11 cellular contexts compared by ENCODE assay signal in the genomic region with DNA sequence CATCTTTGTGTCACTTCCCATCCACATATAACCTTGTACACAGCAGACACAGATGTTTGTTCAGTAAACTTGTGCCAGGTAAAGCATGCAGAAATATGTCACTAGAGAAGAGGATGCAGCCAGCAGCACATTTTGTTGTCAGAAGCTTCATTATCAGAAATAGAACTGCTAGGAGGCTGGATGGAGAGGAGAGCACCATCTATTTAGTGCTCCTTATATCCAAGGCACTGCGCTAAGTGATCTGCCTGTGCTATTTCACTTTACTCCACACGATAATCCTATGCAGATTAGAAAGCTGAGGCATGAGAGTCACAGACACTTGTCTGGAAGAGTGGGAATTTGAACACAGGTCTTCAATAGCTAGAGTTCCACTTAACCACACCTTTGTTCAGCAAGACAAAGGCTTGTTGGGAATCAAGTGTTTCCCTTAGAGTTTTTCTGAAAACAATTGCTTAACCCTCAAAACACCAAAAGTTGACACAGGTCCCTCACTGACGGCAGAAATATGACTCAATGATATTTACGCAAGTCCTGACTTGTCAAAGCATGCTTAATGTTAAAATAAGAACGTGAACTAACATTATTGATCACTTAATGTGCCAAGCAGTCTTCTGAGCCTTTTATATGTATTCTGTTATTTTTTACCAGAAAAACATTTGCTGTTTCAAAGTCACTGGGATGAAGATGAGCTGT. TPM values are rescaled to one million over a fixed set of nuclear protein-coding genes. Genes with fewer than 3 reads are reported as not detected.
DNase-seq lines count a peak whose midpoint lies in the region; ATAC-seq and TF ChIP-seq lines count a peak whose summit lies in the region.
"Had no signal": no experiment of that assay in that cellular context is flagged by ENCODE, and none has a peak within 500 bp of the region (broad histone marks: within the 10 kb centered on the region; RNA-seq: fewer than 3 reads in every experiment).

No MANE protein-coding gene starts in this region.

- H3K27me3 ChIP-seq in CD8-positive, alpha-beta T cell (ENCODE audit: insufficient read depth, low read length): no peaks in the 10 kb centered on the region
- H3K27me3 ChIP-seq in Karpas-422 (ENCODE audit: low read length) (no peaks in the 10 kb centered on the region), mesenchymal stem cell (ENCODE audit: control insufficient read depth in 1 of 2, insufficient read depth in 1 of 2, low read length in 2 of 2) (peaks cover 22 to 26% of the 10 kb centered on the region in 2 experiments), osteoblast (ENCODE audit: insufficient read depth, low read length) (peaks cover 32% of the 10 kb centered on the region)

- H3K14ac ChIP-seq in mesenchymal stem cell (ENCODE audit: low read length in 2 of 2): no peak overlapping the region

- WGBS in mesenchymal stem cell: 78% methylated on average over 4 of the region's 5 CpGs

- peaks cover 18% of the 10 kb centered on the region for H3K4me1 ChIP-seq in CD8-positive, alpha-beta T cell (ENCODE audit: insufficient read depth, low read length)
- H3K4me1 ChIP-seq in Karpas-422 (ENCODE audit: low read length) (peaks cover 28% of the 10 kb centered on the region), mesenchymal stem cell (ENCODE audit: control insufficient read depth, insufficient read depth, low read depth, low read length) (peaks cover 8% of the 10 kb centered on the region), osteoblast (ENCODE audit: insufficient read depth, low read length) (peaks cover 11% of the 10 kb centered on the region)

- no peak overlapping the region for H2AK5ac ChIP-seq in mesenchymal stem cell (ENCODE audit: low read length, severe bottlenecking)

- no peak overlapping the region for H2BK120ac ChIP-seq in mesenchymal stem cell (ENCODE audit: low read depth, low read length)

- no peak overlapping the region for H2BK12ac ChIP-seq in mesenchymal stem cell (ENCODE audit: low read length in 2 of 2)

- no peaks in the 10 kb centered on the region for H3K36me3 ChIP-seq in CD8-positive, alpha-beta T cell (ENCODE audit: insufficient read depth, low read length)
- H3K36me3 ChIP-seq in Karpas-422 (ENCODE audit: insufficient read depth, low read length) (peaks cover 16% of the 10 kb centered on the region; the same call in 1 of the 2 replicates), mesenchymal stem cell (ENCODE audit: control insufficient read depth in 1 of 2, insufficient read depth in 2 of 2, low read depth in 1 of 2, low read length in 2 of 2) (peaks cover 4 to 21% of the 10 kb centered on the region in 2 experiments), osteoblast (ENCODE audit: insufficient read depth, low read length) (no peaks in the 10 kb centered on the region)

- peaks cover 32% of the 10 kb centered on the region for H3K79me2 ChIP-seq in Karpas-422 (ENCODE audit: low read length)
- peaks cover 19% of the 10 kb centered on the region for H3K79me2 ChIP-seq in osteoblast (ENCODE audit: insufficient read depth, low read length)

- no peak overlapping the region for H3K4me3 ChIP-seq in CD8-positive, alpha-beta T cell (ENCODE audit: low read depth, low read length)
- H3K4me3 ChIP-seq in Karpas-422 (ENCODE audit: low read length) (no peak overlapping the region), mesenchymal stem cell (ENCODE audit: insufficient read depth in 1 of 2, low read depth in 1 of 2, low read length in 2 of 2) (no peak overlapping the region), osteoblast (ENCODE audit: insufficient read depth, low read length) (no peak overlapping the region)

- no peak overlapping the region for H3K4ac ChIP-seq in mesenchymal stem cell (ENCODE audit: low read depth in 1 of 2, low read length in 2 of 2)

- intact Hi-C loops in CD8-positive, alpha-beta T cell (cut with DNase I, micrococcal nuclease): loop anchor here (1.0 to 5.0 kb wide), 6 partner anchors 64 to 1856 kb away; a partner anchor contains a TSS

- H3K79me1 ChIP-seq in mesenchymal stem cell (replicated peaks; ENCODE audit: low read length, poor library complexity, severe bottlenecking): peaks cover 16% of the 10 kb centered on the region

- H3K18ac ChIP-seq in mesenchymal stem cell (ENCODE audit: low read depth in 1 of 2, low read length in 2 of 2): no peak overlapping the region

- no peaks in the 10 kb centered on the region for H3K9me2 ChIP-seq in Karpas-422 (replicated peaks; ENCODE audit: insufficient read depth, low read length)

- CTCF ChIA-PET in CD8-positive, alpha-beta T cell (lab: Charles Lee): interaction anchor here (1.2 to 1.7 kb wide), 2 partner anchors 36 to 123 kb away, joined by 3 to 5 read pairs; no protein-coding TSS in a partner anchor

- H3K23ac ChIP-seq in mesenchymal stem cell (ENCODE audit: low read length in 2 of 2): no peak overlapping the region

- H3K27ac ChIP-seq in CD8-positive, alpha-beta T cell (ENCODE audit: low read depth, low read length): no peak overlapping the region
- no peak overlapping the region for H3K27ac ChIP-seq in Karpas-422 (ENCODE audit: low read length)
- H3K27ac ChIP-seq in angular gyrus (ENCODE audit: low read depth, low read length): peak overlapping the region; percentile 90
- H3K27ac ChIP-seq in mesenchymal stem cell (ENCODE audit: low read length, poor library complexity, severe bottlenecking): no peak overlapping the region
- no peak overlapping the region for H3K27ac ChIP-seq in osteoblast (ENCODE audit: low read depth, low read length)

- peak overlapping the region; percentile 78 for H3K4me2 ChIP-seq in Karpas-422 (ENCODE audit: low read depth, low read length, poor library complexity, severe bottlenecking)
- H3K4me2 ChIP-seq in mesenchymal stem cell (ENCODE audit: low read length, poor library complexity, severe bottlenecking): no peak overlapping the region
- no peak overlapping the region for H3K4me2 ChIP-seq in osteoblast (ENCODE audit: insufficient read depth, low read length)

- no peak overlapping the region for H2BK5ac ChIP-seq in mesenchymal stem cell (ENCODE audit: low read depth, low read length, poor library complexity, severe bottlenecking)

- no peaks in the 10 kb centered on the region for H3K9me3 Mint-ChIP-seq in CD8-positive, alpha-beta T cell

- no peak for DNase-seq in CD8-positive, alpha-beta T cell
- no peak for DNase-seq in Karpas-422
- no peak for DNase-seq in mesenchymal stem cell
- no peak for DNase-seq in dedifferentiated amniotic fluid mesenchymal stem cell (ENCODE audit: extremely low spot score)
- no peak for DNase-seq in osteoblast (ENCODE audit: insufficient read length, low spot score, missing footprints)
- DNase-seq: foreskin melanocyte, NCI-H446 had no signal

- POLR2A ChIA-PET in CD8-positive, alpha-beta T cell (lab: Charles Lee): interaction anchor here (0.9 to 1.6 kb wide), 2 partner anchors 101 to 297 kb away, joined by 4 to 5 read pairs; a partner anchor contains a TSS

- H3K4me1 Mint-ChIP-seq in CD8-positive, alpha-beta T cell (ENCODE audit: low read depth): peaks cover 32% of the 10 kb centered on the region

- no peaks in the 10 kb centered on the region for H3K9me3 ChIP-seq in CD8-positive, alpha-beta T cell (ENCODE audit: low read length)
- H3K9me3 ChIP-seq in Karpas-422 (ENCODE audit: low read length) (no peaks in the 10 kb centered on the region), mesenchymal stem cell (ENCODE audit: control insufficient read depth, low read length) (no peaks in the 10 kb centered on the region), osteoblast (ENCODE audit: low read depth, low read length) (no peaks in the 10 kb centered on the region)

- H3K27me3 Mint-ChIP-seq in CD8-positive, alpha-beta T cell (ENCODE audit: low read depth): peaks cover 9% of the 10 kb centered on the region

- H4K8ac ChIP-seq in mesenchymal stem cell (ENCODE audit: low read length): no peak overlapping the region

- H3K4me3 Mint-ChIP-seq in CD8-positive, alpha-beta T cell: peak overlapping the region; percentile 99

- no peak for TF ChIP-seq CTCF in CD8-positive, alpha-beta T cell (IDR thresholded peaks at IDR 0.05)
- no peak for TF ChIP-seq CTCF in osteoblast (IDR thresholded peaks at IDR 0.05; ENCODE audit: extremely low read depth, low read depth, low read length)

- peaks cover 15% of the 10 kb centered on the region for H3K36me3 Mint-ChIP-seq in CD8-positive, alpha-beta T cell

- no peak overlapping the region for H2BK15ac ChIP-seq in mesenchymal stem cell (ENCODE audit: low read depth, poor library complexity, severe bottlenecking)

- H3K9ac ChIP-seq in Karpas-422 (ENCODE audit: low read length) (peak overlapping the region; percentile 82), mesenchymal stem cell (ENCODE audit: low read length) (peak overlapping the region; percentile 93)

- no peaks in the 10 kb centered on the region for H4K20me1 ChIP-seq in Karpas-422 (ENCODE audit: insufficient read depth, low read depth, low read length)
- H4K20me1 ChIP-seq in osteoblast (ENCODE audit: insufficient read depth, low read length): no peaks in the 10 kb centered on the region

- peak overlapping the region; percentile 81 for H2AFZ ChIP-seq in Karpas-422 (ENCODE audit: low read length)
- H2AFZ ChIP-seq in mesenchymal stem cell (ENCODE audit: low read depth, low read length): no peak overlapping the region
- no peak overlapping the region for H2AFZ ChIP-seq in osteoblast (ENCODE audit: low read length)

- ATAC-seq in CD8-positive, alpha-beta T cell: no peak
- no peak for ATAC-seq in HG02798 (IDR thresholded peaks at IDR 0.05; ENCODE audit: poor library complexity, unreplicated experiment)
- no peak for ATAC-seq in GM18517 (IDR thresholded peaks at IDR 0.05; ENCODE audit: unreplicated experiment)

- H4K91ac ChIP-seq in mesenchymal stem cell (ENCODE audit: low read length): no peak overlapping the region

- H3K27ac Mint-ChIP-seq in CD8-positive, alpha-beta T cell: peak overlapping the region; percentile 30

RNA-seq across cellular contexts. Expression of a gene that starts 1.2 kb away (rescaled TPM):
- 10 to 100 TPM; 10.9 to 11.6 TPM for total RNA-seq in CD8-positive, alpha-beta T cell
- 14.7 and 18.9 TPM in 2 replicates for total RNA-seq in Karpas-422 (2014; rRNA removed; shearing (Covaris generic); ENCODE audit: low replicate concordance)
- polyA plus RNA-seq in mesenchymal stem cell (2013, experiment 1 of 2): 33.0 TPM
- 35.2 TPM for polyA plus RNA-seq in mesenchymal stem cell (2013, experiment 2 of 2)
- total RNA-seq in osteoblast: 11.9 and 12.7 TPM in 2 replicates

RNA-seq across cellular contexts. Expression of a gene that starts 1.8 kb away (rescaled TPM):
- not detected for total RNA-seq in CD8-positive, alpha-beta T cell
- not detected in 2 replicates for total RNA-seq in Karpas-422 (2014; rRNA removed; shearing (Covaris generic); ENCODE audit: low replicate concordance)
- not detected for polyA plus RNA-seq in mesenchymal stem cell (2013, experiment 1 of 2)
- not detected for polyA plus RNA-seq in mesenchymal stem cell (2013, experiment 2 of 2)
- not detected in 2 replicates for total RNA-seq in osteoblast
- polyA plus RNA-seq: thymus had no signal
